In the genomic region with DNA sequence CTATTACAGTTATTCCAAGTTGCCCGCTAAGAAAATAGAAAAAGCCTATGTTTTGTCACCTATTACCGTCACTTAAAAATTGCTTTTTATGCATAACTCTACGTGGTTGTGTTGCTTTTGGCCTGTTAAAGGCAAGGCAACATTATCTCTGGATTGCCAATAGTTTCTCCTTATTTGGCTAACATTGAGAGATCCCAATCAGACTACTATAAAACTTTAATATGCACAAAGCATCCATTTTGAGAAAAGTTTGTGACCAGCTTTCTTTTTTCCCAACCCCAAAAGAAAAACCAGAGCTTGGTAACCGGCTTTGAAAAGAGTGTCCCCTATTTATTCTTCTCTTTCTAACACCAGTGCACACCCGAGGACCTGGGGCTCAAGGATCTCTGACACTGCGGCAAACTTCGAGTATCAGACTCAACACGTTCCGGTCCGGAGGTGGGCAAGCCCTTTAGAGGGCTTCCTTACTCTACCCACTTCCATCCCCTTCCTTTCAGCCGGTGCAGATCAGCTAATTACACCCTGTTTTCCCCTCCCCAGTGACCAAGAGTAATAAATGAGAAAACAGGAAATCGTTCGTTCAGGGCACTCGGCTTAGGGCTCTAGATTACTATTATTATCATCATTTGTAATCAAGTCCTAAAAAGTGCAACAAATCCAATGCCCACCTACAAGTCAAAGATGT, we compare ENCODE assay signal across 8 cellular contexts. TPM values are rescaled to one million over a fixed set of nuclear protein-coding genes. Genes with fewer than 3 reads are reported as not detected.
DNase-seq lines count a peak whose midpoint lies in the region; ATAC-seq and TF ChIP-seq lines count a peak whose summit lies in the region.

No MANE protein-coding gene starts in this region.

- H3K4me3 Mint-ChIP-seq in H9, result peak overlapping the region; percentile 100

- H3K36me3 ChIP-seq in OCI-LY1 (ENCODE audit: insufficient read depth, low read length) (no peaks in the 10 kb centered on the region), liver (ENCODE audit: control insufficient read depth in 4 of 4, insufficient read depth in 3 of 4, low read depth in 1 of 4, low read length in 3 of 4) (no peaks in the 10 kb centered on the region), suprapubic skin (no peaks in the 10 kb centered on the region)

- H2BK20ac ChIP-seq in H9 (ENCODE audit: low read depth, low read length, poor library complexity, severe bottlenecking), result no peak overlapping the region

- H3K4ac ChIP-seq in H9 (ENCODE audit: low read depth, low read length), result no peak overlapping the region

- H3K4me1 Mint-ChIP-seq in H9, result peaks cover 37% of the 10 kb centered on the region in 2 experiments

- H4K20me1 ChIP-seq in H9 (ENCODE audit: control insufficient read depth, insufficient read depth, insufficient read length) (no peaks in the 10 kb centered on the region), OCI-LY1 (ENCODE audit: insufficient read depth, low read length) (peaks cover 9% of the 10 kb centered on the region; the same call in 1 of the 2 replicates)

- no peak overlapping the region for H3K23ac ChIP-seq in H9 (ENCODE audit: insufficient read length, low read depth, low read length)

- no peak overlapping the region for H2AK5ac ChIP-seq in H9 (ENCODE audit: insufficient read length, low read length)

- no peaks in the 10 kb centered on the region for H3K27me3 Mint-ChIP-seq in H9 (ENCODE audit: low read depth)

- peak overlapping the region; percentile 98 for H3K4me2 ChIP-seq in H9 (ENCODE audit: insufficient read depth, insufficient read length, low read length)
- H3K4me2 ChIP-seq in OCI-LY1 (ENCODE audit: low read length), result peak overlapping the region; percentile 92

- no peak overlapping the region for H2BK12ac ChIP-seq in H9 (ENCODE audit: insufficient read length, low read depth, low read length)

- H3T11ph ChIP-seq in H9 (ENCODE audit: low read length), result no peak overlapping the region

- peak; percentile 27 for DNase-seq in GF-D8 (lab: John Stamatoyannopoulos, UW)
- no peak for DNase-seq in H9
- peak in 7 of 61 donors; percentile 1 to 40 (median 11) for DNase-seq in caudate nucleus (lab: John Stamatoyannopoulos, UW)
- no peak for DNase-seq in suprapubic skin (ENCODE audit: low spot score in 2 of 2)
- DNase-seq in SK-N-DZ (ENCODE audit: low spot score), result no peak

- TF ChIP-seq RAD21 in liver (IDR thresholded peaks at IDR 0.05), result peak in 1 of 2 donors; percentile 5

- H3K14ac ChIP-seq in H9 (ENCODE audit: insufficient read depth, low read length), result no peak overlapping the region

- H4K5ac ChIP-seq in H9 (ENCODE audit: insufficient read length, low read depth, low read length), result no peak overlapping the region

- H2BK5ac ChIP-seq in H9 (ENCODE audit: insufficient read length, low read length), result no peak overlapping the region

- H2AFZ ChIP-seq in H9 (ENCODE audit: low read length) (no peak overlapping the region), OCI-LY1 (ENCODE audit: low read length) (no peak overlapping the region)

- H3K56ac ChIP-seq in H9 (ENCODE audit: insufficient read length, low read depth, low read length), result no peak overlapping the region

- no peaks in the 10 kb centered on the region; a peak in 2 of 5 replicates for H3K9me3 Mint-ChIP-seq in H9

- H3K23me2 ChIP-seq in H9 (ENCODE audit: insufficient read length, low read depth, low read length, poor library complexity, severe bottlenecking), result peaks cover 5% of the 10 kb centered on the region

- no peak overlapping the region for H3K18ac ChIP-seq in H9 (ENCODE audit: insufficient read length, low read depth, low read length)

- H3K79me1 ChIP-seq in H9 (ENCODE audit: insufficient read depth, low read depth, low read length, poor library complexity, severe bottlenecking), result no peaks in the 10 kb centered on the region

- ATAC-seq in HG03565 (IDR thresholded peaks at IDR 0.05; ENCODE audit: unreplicated experiment), result no peak

- no CpG with 5 or more reads among the region's 14 CpGs for WGBS in H9 (ENCODE audit: extremely low coverage, insufficient read length, low lambda C conversion rate)
- WGBS in liver, result 1% methylated on average over 14 of the region's 14 CpGs
- 1% methylated on average over 14 of the region's 14 CpGs for WGBS in suprapubic skin

- no peak overlapping the region for H2BK15ac ChIP-seq in H9 (ENCODE audit: low read depth, low read length)

- H3K27me3 ChIP-seq in H9 (ENCODE audit: insufficient read depth, low read length) (no peaks in the 10 kb centered on the region), OCI-LY1 (ENCODE audit: insufficient read depth, low read length) (no peaks in the 10 kb centered on the region), liver (ENCODE audit: control insufficient read depth in 4 of 4, insufficient read depth in 4 of 4, low read length in 3 of 4) (no peaks in the 10 kb centered on the region), suprapubic skin (no peaks in the 10 kb centered on the region)

- no peak overlapping the region for H2BK120ac ChIP-seq in H9 (ENCODE audit: low read depth, low read length, poor library complexity, severe bottlenecking)

- H3K9me2 ChIP-seq in OCI-LY1 (ENCODE audit: low read depth, low read length), result no peaks in the 10 kb centered on the region

- no peak for TF ChIP-seq POLR2A in suprapubic skin (IDR thresholded peaks at IDR 0.05)

- H3K4me1 ChIP-seq in H9 (ENCODE audit: insufficient read depth, low read length) (no peaks in the 10 kb centered on the region; the same call in 1 of the 2 replicates), OCI-LY1 (ENCODE audit: insufficient read depth, low read length, severe bottlenecking) (peaks cover 41% of the 10 kb centered on the region), liver (ENCODE audit: control insufficient read depth in 4 of 4, insufficient read depth in 4 of 4, low read length in 3 of 4) (peaks cover 2 to 31% (median 20%) of the 10 kb centered on the region in 4 donors), suprapubic skin (peaks cover 46% of the 10 kb centered on the region)

- H3K36me3 Mint-ChIP-seq in H9 (ENCODE audit: insufficient read depth in 1 of 3, low read depth in 3 of 3), result peaks cover 0 to 10% (median 3%) of the 10 kb centered on the region in 3 experiments; a peak in 1 of 7 replicates

- TF ChIP-seq CTCF in H9 (conservative IDR thresholded peaks at IDR 0.05) (no peak), OCI-LY1 (IDR thresholded peaks at IDR 0.05; ENCODE audit: low read length) (no peak), liver (IDR thresholded peaks at IDR 0.05; ENCODE audit: low read depth, low read length, missing input control) (no peak), suprapubic skin (IDR thresholded peaks at IDR 0.05) (no peak)

- H3K4me3 ChIP-seq in OCI-LY1 (ENCODE audit: low read depth, low read length, poor library complexity, severe bottlenecking) (peak overlapping the region; percentile 81), liver (ENCODE audit: low read depth in 1 of 3, low read length in 3 of 3) (peak overlapping the region; percentile 84 to 95 (median 85)), suprapubic skin (peak overlapping the region; percentile 94)

- no peak for TF ChIP-seq EP300 in suprapubic skin (IDR thresholded peaks at IDR 0.05)

- H3K79me2 ChIP-seq in H9 (ENCODE audit: insufficient read depth, low read length), result peaks cover 31% of the 10 kb centered on the region; the same call in 1 of the 2 replicates
- peaks cover 58% of the 10 kb centered on the region for H3K79me2 ChIP-seq in OCI-LY1 (ENCODE audit: insufficient read depth, low read length)

- H3K27ac Mint-ChIP-seq in H9, result peak overlapping the region; percentile 100

- no peaks in the 10 kb centered on the region for H3F3A ChIP-seq in OCI-LY1 (ENCODE audit: insufficient read depth, low read length)

- no peak overlapping the region for H4K8ac ChIP-seq in H9 (replicated peaks; ENCODE audit: insufficient read length, low read depth, low read length)

- no peak overlapping the region for H4K91ac ChIP-seq in H9 (ENCODE audit: insufficient read length, low read depth, low read length)

- H3K27ac ChIP-seq in H9 (ENCODE audit: insufficient read length, low read depth, low read length), result peak overlapping the region; percentile 8
- H3K27ac ChIP-seq in OCI-LY1 (ENCODE audit: low read depth, low read length, poor library complexity, severe bottlenecking), result peak overlapping the region; percentile 78
- peak overlapping the region; percentile 94 for H3K27ac ChIP-seq in caudate nucleus (ENCODE audit: low read depth, low read length)
- peak overlapping the region; percentile 86 to 90 for H3K27ac ChIP-seq in liver (ENCODE audit: low read depth in 1 of 2, low read length in 2 of 2)
- H3K27ac ChIP-seq in suprapubic skin, result peak overlapping the region; percentile 96

- peak overlapping the region; percentile 93 for H3K9ac ChIP-seq in H9 (ENCODE audit: extremely low read depth, insufficient read length, low read length)
- H3K9ac ChIP-seq in OCI-LY1 (ENCODE audit: low read length), result peak overlapping the region; percentile 88
- H3K9ac ChIP-seq in liver (ENCODE audit: low read depth in 1 of 2, low read length in 2 of 2), result peak overlapping the region; percentile 68 to 79

- no peaks in the 10 kb centered on the region for H3K9me3 ChIP-seq in H9 (ENCODE audit: control insufficient read depth, low read depth, low read length)
- no peaks in the 10 kb centered on the region for H3K9me3 ChIP-seq in OCI-LY1 (ENCODE audit: low read length)
- H3K9me3 ChIP-seq in liver (ENCODE audit: control insufficient read depth in 4 of 4, low read length in 3 of 4), result no peaks in the 10 kb centered on the region
- no peaks in the 10 kb centered on the region for H3K9me3 ChIP-seq in suprapubic skin

TF ChIP-seq in liver, 16 proteins besides CTCF, POLR2A, EP300 and RAD21:
- TF ChIP-seq RXRA (IDR thresholded peaks at IDR 0.05) (no peak), YY1 (IDR thresholded peaks at IDR 0.05) (peak; percentile 48)

RNA-seq across cellular contexts. Expression of gene PPP1R12A, which starts 1.2 kb away (rescaled TPM):
- total RNA-seq in H9 (2021) (93.5 and 96.7 TPM in 2 replicates), liver (10 to 100 TPM; 38.2 to 41.6 TPM), suprapubic skin (10 to 100 TPM; 39.0 to 88.6 (median 47.5) TPM)
- polyA plus RNA-seq in liver, result 10 to 100 TPM in 1 of 2 donors, 1 to 10 TPM in 1; 5.1 to 17.4 TPM
- polyA plus RNA-seq in SK-N-DZ (2014; cell fraction: cytosol; rRNA removed), result 26.4 and 29.8 TPM in 2 replicates
- 35.5 and 39.0 TPM in 2 replicates for polyA plus RNA-seq in SK-N-DZ (2014; cell fraction: nucleus; rRNA removed)

Comparison
In these comparisons a context has a peak if more than half of its experiments do, and no peak if none do; other contexts are left out.
1. H3K27ac ChIP-seq: peak in every context shown above with its lines; median percentile 96 in suprapubic skin; 94 in caudate nucleus; 88 in liver; 78 in OCI-LY1; 8 in H9.